Comparison of ENCODE assay signal across 26 cellular contexts in genomic region chr13:114038211-114038613, GRCh38.
A peak's percentile ranks its signal among the peaks of the same experiment; 100 is the strongest.
DNase-seq lines count a peak whose midpoint lies in the region; ATAC-seq, FAIRE-seq and TF ChIP-seq lines count a peak whose summit lies in the region.
"Had no signal": no experiment of that assay in that cellular context is flagged by ENCODE, and none has a peak within 500 bp of the region (broad histone marks: within the 10 kb centered on the region; RNA-seq: fewer than 3 reads in every experiment).

No MANE protein-coding gene starts in this region.

- TF ChIP-seq POLR2A in H1 (IDR thresholded peaks at IDR 0.05; ENCODE audit: control extremely low read depth in 1 of 2, low read depth in 2 of 2, low read length in 2 of 2), result no peak

- no peaks in the 10 kb centered on the region for H3K27me3 Mint-ChIP-seq in natural killer cell (ENCODE audit: low read depth in 2 of 2)
- H3K27me3 Mint-ChIP-seq in natural killer cell treated with Interleukin-12 subunit alpha and Interleukin-12 subunit beta and Interleukin-15 and Interleukin-18, amount 100 ng/mL, for 72 hours, result no peaks in the 10 kb centered on the region
- H3K27me3 Mint-ChIP-seq: IgD-negative memory B cell had no signal

- H3K36me3 Mint-ChIP-seq in natural killer cell, result no peaks in the 10 kb centered on the region
- H3K36me3 Mint-ChIP-seq in natural killer cell treated with Interleukin-12 subunit alpha and Interleukin-12 subunit beta and Interleukin-15 and Interleukin-18, amount 100 ng/mL, for 72 hours, result peaks cover 4% of the 10 kb centered on the region

- H3K9ac ChIP-seq in H1 (replicated peaks in 1 of 4; ENCODE audit: extremely low read depth in 1 of 4, low read depth in 3 of 4, low read length in 3 of 4), result no peak overlapping the region

- no peak for ATAC-seq in natural killer cell
- no peak for ATAC-seq in natural killer cell treated with Interleukin-12 subunit alpha and Interleukin-12 subunit beta and Interleukin-15 and Interleukin-18, amount 100 ng/mL, for 72 hours
- peak; percentile 18 to 34 for ATAC-seq in right cardiac atrium
- no peak for ATAC-seq in HG03565 (IDR thresholded peaks at IDR 0.05; ENCODE audit: unreplicated experiment)
- ATAC-seq: A549, HCT116 had no signal

- H3K27me3 ChIP-seq in H1 (replicated peaks in 1 of 4; ENCODE audit: control insufficient read depth in 3 of 4, extremely low read depth in 1 of 4, insufficient read depth in 3 of 4, low read length in 3 of 4), result no peaks in the 10 kb centered on the region
- H3K27me3 ChIP-seq in right cardiac atrium (ENCODE audit: control insufficient read depth, insufficient read depth), result no peaks in the 10 kb centered on the region
- H3K27me3 ChIP-seq: breast epithelium, colonic mucosa, esophagus muscularis mucosa had no signal

- no peak overlapping the region for H3K4me3 Mint-ChIP-seq in natural killer cell
- no peak overlapping the region for H3K4me3 Mint-ChIP-seq in natural killer cell treated with Interleukin-12 subunit alpha and Interleukin-12 subunit beta and Interleukin-15 and Interleukin-18, amount 100 ng/mL, for 72 hours
- H3K4me3 Mint-ChIP-seq: IgD-negative memory B cell; T-helper 1 cell treated with Interleukin-12 subunit alpha and Interleukin-12 subunit beta and Interleukin-4 antibody, amounts not matched to agents 30 μg/mL and 1 μg/mL, for 36 hours had no signal

- H2BK12ac ChIP-seq in H1 (ENCODE audit: low read depth, low read length), result no peak overlapping the region

- intact Hi-C loops in natural killer cell (cut with micrococcal nuclease), result no loop called here
- intact Hi-C loops in right cardiac atrium (cut with DNase I), result no loop called here

- H3K18ac ChIP-seq in H1 (ENCODE audit: extremely low read depth, low read length), result no peak overlapping the region

- H2BK15ac ChIP-seq in H1 (ENCODE audit: low read length), result no peak overlapping the region

- DNase-seq in natural killer cell, result no peak
- no peak for DNase-seq in natural killer cell treated with Interleukin-12 subunit alpha and Interleukin-12 subunit beta and Interleukin-15 and Interleukin-18, amount 100 ng/mL, for 72 hours (ENCODE audit: low spot score)
- no peak for DNase-seq in H1 (ENCODE audit: low read depth in 1 of 2, low spot score in 2 of 2)
- peak; percentile 63 to 84 (median 81) for DNase-seq in right cardiac atrium
- no peak for DNase-seq in stimulated activated CD8-positive, alpha-beta memory T cell treated with anti-CD3 and anti-CD28 coated beads, Interleukin-4, amount 100 ng/mL, for 48 hours
- DNase-seq in stimulated activated CD4-positive, alpha-beta T cell treated with anti-CD3 and anti-CD28 coated beads, Interleukin-15, amount 100 ng/mL, for 24 hours, result no peak
- no peak for DNase-seq in Ammon's horn (ENCODE audit: low spot score)
- DNase-seq: activated CD4-positive, alpha-beta T cell treated with anti-CD3 and anti-CD28 coated beads for 48 hours; activated naive CD4-positive, alpha-beta T cell treated with Interleukin-2 at 50 U/mL for 16 hours; activated T-cell treated with anti-CD3 and anti-CD28 coated beads, Interleukin-2, amount 50 U/mL, for 48 hours; Calu3; colonic mucosa; mammary epithelial cell; NCI-H510A treated with DMSO at 0.1 percent for 48 hours; NK-92 treated with Interleukin-12 subunit alpha and Interleukin-12 subunit beta, amount 100 ng/mL, for 24 hours; PC-9; stimulated activated CD4-positive, alpha-beta T cell treated with anti-CD3 and anti-CD28 coated beads, Interleukin-1b, Interleukin-23, amount 100 ng/mL, for 48 hours had no signal

- CTCF ChIA-PET in H1 (lab: Charles Lee; ENCODE audit: partially characterized antibody), result interaction anchor here (0.6 to 1.3 kb wide), 2 partner anchors 20 to 160 kb away, joined by 3 to 4 read pairs; no protein-coding TSS in a partner anchor

- no peak overlapping the region for H3K4ac ChIP-seq in H1 (replicated peaks; ENCODE audit: insufficient read length, low read depth, low read length)

- no peak for TF ChIP-seq RAD21 in H1 (IDR thresholded peaks at IDR 0.05 in 1 of 2, conservative IDR thresholded peaks at IDR 0.05 in 1 of 2; ENCODE audit: low read depth in 2 of 2, low read length in 2 of 2)

- TF ChIP-seq EP300 in H1 (IDR thresholded peaks at IDR 0.05; ENCODE audit: borderline replicate concordance in 1 of 2, low read depth in 2 of 2, low read length in 2 of 2), result no peak

- H3K27ac ChIP-seq in H1 (ENCODE audit: low read depth, low read length) (no peak overlapping the region), right cardiac atrium (ENCODE audit: low read length) (no peak overlapping the region)
- H3K27ac ChIP-seq: A549, colonic mucosa, PC-9 had no signal

- H3K9me3 ChIP-seq in H1 (ENCODE audit: insufficient read depth in 2 of 2, low read depth in 1 of 2, low read length in 1 of 2), result no peaks in the 10 kb centered on the region
- H3K9me3 ChIP-seq in right cardiac atrium (ENCODE audit: control insufficient read depth, low read length), result no peaks in the 10 kb centered on the region
- H3K9me3 ChIP-seq: A549, breast epithelium, colonic mucosa, esophagus muscularis mucosa had no signal

- H3K56ac ChIP-seq in H1 (replicated peaks; ENCODE audit: insufficient read length, low read depth, low read length), result no peak overlapping the region

- H3K27ac Mint-ChIP-seq in natural killer cell, result peak overlapping the region; percentile 16 to 61
- no peak overlapping the region for H3K27ac Mint-ChIP-seq in natural killer cell treated with Interleukin-12 subunit alpha and Interleukin-12 subunit beta and Interleukin-15 and Interleukin-18, amount 100 ng/mL, for 72 hours
- H3K27ac Mint-ChIP-seq: T-helper 1 cell treated with Interleukin-12 subunit alpha and Interleukin-12 subunit beta and Interleukin-4 antibody, amounts not matched to agents 30 μg/mL and 1 μg/mL, for 36 hours had no signal

- H3K4me1 ChIP-seq in H1 (replicated peaks in 1 of 4; ENCODE audit: control insufficient read depth in 3 of 4, insufficient read depth in 4 of 4, low read length in 3 of 4), result peaks cover 0 to 20% (median 11%) of the 10 kb centered on the region in 4 experiments; a peak in 6 of 7 replicates
- no peaks in the 10 kb centered on the region for H3K4me1 ChIP-seq in right cardiac atrium (ENCODE audit: control insufficient read depth, insufficient read depth, low read length)
- H3K4me1 ChIP-seq: colonic mucosa had no signal

- H4K8ac ChIP-seq in H1 (ENCODE audit: extremely low read depth, insufficient read depth, low read length), result no peak overlapping the region

- H3K4me2 ChIP-seq in H1 (ENCODE audit: insufficient read depth in 1 of 2, low read depth in 2 of 2, low read length in 2 of 2), result no peak overlapping the region
- H3K4me2 ChIP-seq: A549, PC-9 had no signal

- no peak overlapping the region for H2AFZ ChIP-seq in H1 (ENCODE audit: low read length)
- H2AFZ ChIP-seq: PC-9 had no signal

- no peaks in the 10 kb centered on the region for H3K36me3 ChIP-seq in H1 (ENCODE audit: control insufficient read depth in 2 of 4, insufficient read depth in 4 of 4, low read length in 3 of 4)
- H3K36me3 ChIP-seq: breast epithelium, colonic mucosa had no signal

- no peak overlapping the region for H2BK20ac ChIP-seq in H1 (ENCODE audit: low read length)

- no peak for FAIRE-seq in H1 (lab: Jason Lieb, UNC)
- FAIRE-seq: A549, GM19239, keratinocyte had no signal

- TF ChIP-seq CTCF in natural killer cell (IDR thresholded peaks at IDR 0.05), result no peak
- no peak for TF ChIP-seq CTCF in H1 (IDR thresholded peaks at IDR 0.05; ENCODE audit: control extremely low read depth in 1 of 3, insufficient read depth in 1 of 3, low read depth in 1 of 3, low read length in 3 of 3)

- POLR2A ChIA-PET in H1 (lab: Charles Lee; ENCODE audit: partially characterized antibody), result interaction anchor here (1.8 kb wide), 1 partner anchor 8 kb away, joined by 3 read pairs; no protein-coding TSS in a partner anchor

- H3K23ac ChIP-seq in H1 (ENCODE audit: insufficient read length), result no peak overlapping the region

- H4K5ac ChIP-seq in H1 (ENCODE audit: insufficient read length, low read depth, low read length), result no peak overlapping the region

- H3K4me3 ChIP-seq in H1 (ENCODE audit: extremely low read depth in 1 of 4, insufficient read depth in 2 of 4, low read depth in 3 of 4, low read length in 4 of 4) (no peak overlapping the region), right cardiac atrium (ENCODE audit: low read length) (no peak overlapping the region)
- H3K4me3 ChIP-seq: A549, breast epithelium, colonic mucosa, esophagus muscularis mucosa, PC-9 had no signal

- peaks cover 53 to 71% of the 10 kb centered on the region in 2 donors for H3K4me1 Mint-ChIP-seq in natural killer cell
- H3K4me1 Mint-ChIP-seq in natural killer cell treated with Interleukin-12 subunit alpha and Interleukin-12 subunit beta and Interleukin-15 and Interleukin-18, amount 100 ng/mL, for 72 hours (ENCODE audit: low read depth in 2 of 2), result peaks cover 21 to 26% of the 10 kb centered on the region in 2 donors

- H2BK5ac ChIP-seq in H1 (ENCODE audit: low read depth, low read length), result no peak overlapping the region

- 94% methylated on average over 18 of the region's 19 CpGs; no CpG with 5 or more reads in 1 of the 2 experiments for whole genome bisulfite sequencing in H1 (ENCODE audit: extremely low coverage in 1 of 2, insufficient coverage in 1 of 2, insufficient read length in 1 of 2, insufficient replicate concordance in 2 of 2, low coverage in 1 of 2, low lambda C conversion rate in 2 of 2, missing lambda C conversion rate in 1 of 2), 2 experiments
- 65% methylated on average over 19 of the region's 19 CpGs for WGBS in right cardiac atrium

- H4K20me1 ChIP-seq in H1 (replicated peaks in 1 of 2; ENCODE audit: control insufficient read depth in 1 of 2, insufficient read depth in 2 of 2, low read length in 2 of 2), result peaks cover 0 to 6% of the 10 kb centered on the region in 2 experiments

- no peak overlapping the region for H4K91ac ChIP-seq in H1 (replicated peaks; ENCODE audit: insufficient read length, low read length)

- no peak overlapping the region for H3K14ac ChIP-seq in H1 (ENCODE audit: insufficient read length)

- H3K79me2 ChIP-seq in H1 (ENCODE audit: control insufficient read depth in 1 of 2, insufficient read depth in 2 of 2, low read length in 2 of 2), result peaks cover 0 to 3% of the 10 kb centered on the region in 2 experiments; a peak in 1 of 4 replicates

- no peak overlapping the region for H2BK120ac ChIP-seq in H1 (replicated peaks; ENCODE audit: low read depth, low read length)

- H2AK5ac ChIP-seq in H1 (ENCODE audit: low read depth, low read length), result no peak overlapping the region

- no peaks in the 10 kb centered on the region for H3K23me2 ChIP-seq in H1 (ENCODE audit: low read depth, low read length)

- H3K79me1 ChIP-seq in H1 (ENCODE audit: low read depth, low read length), result peaks cover 9% of the 10 kb centered on the region; the same call in 1 of the 2 replicates

- H3K9me3 Mint-ChIP-seq in natural killer cell, result no peaks in the 10 kb centered on the region
- H3K9me3 Mint-ChIP-seq in natural killer cell treated with Interleukin-12 subunit alpha and Interleukin-12 subunit beta and Interleukin-15 and Interleukin-18, amount 100 ng/mL, for 72 hours, result no peaks in the 10 kb centered on the region
- H3K9me3 Mint-ChIP-seq: IgD-negative memory B cell; T-helper 1 cell treated with Interleukin-12 subunit alpha and Interleukin-12 subunit beta and Interleukin-4 antibody, amounts not matched to agents 30 μg/mL and 1 μg/mL, for 36 hours had no signal

Comparison
In these comparisons a context has a peak if more than half of its experiments do, and no peak if none do; other contexts are left out.
1. H3K27ac Mint-ChIP-seq: peak in natural killer cell (2 of 2); none in natural killer cell treated with Interleukin-12 subunit alpha and Interleukin-12 subunit beta and Interleukin-15 and Interleukin-18, amount 100 ng/mL, for 72 hours (0 of 2).
2. ATAC-seq: peak in right cardiac atrium (2 of 2); none in natural killer cell (0 of 3), natural killer cell treated with Interleukin-12 subunit alpha and Interleukin-12 subunit beta and Interleukin-15 and Interleukin-18, amount 100 ng/mL, for 72 hours (0 of 2) and HG03565 (single experiment).
3. DNase-seq: peak in right cardiac atrium (3 of 3); none in natural killer cell (single experiment), natural killer cell treated with Interleukin-12 subunit alpha and Interleukin-12 subunit beta and Interleukin-15 and Interleukin-18, amount 100 ng/mL, for 72 hours (single experiment), H1 (0 of 2), stimulated activated CD8-positive, alpha-beta memory T cell treated with anti-CD3 and anti-CD28 coated beads, Interleukin-4, amount 100 ng/mL, for 48 hours (single experiment), stimulated activated CD4-positive, alpha-beta T cell treated with anti-CD3 and anti-CD28 coated beads, Interleukin-15, amount 100 ng/mL, for 24 hours (single experiment) and Ammon's horn (single experiment).